ENCODE assay signal across 16 cellular contexts in the genomic region with DNA sequence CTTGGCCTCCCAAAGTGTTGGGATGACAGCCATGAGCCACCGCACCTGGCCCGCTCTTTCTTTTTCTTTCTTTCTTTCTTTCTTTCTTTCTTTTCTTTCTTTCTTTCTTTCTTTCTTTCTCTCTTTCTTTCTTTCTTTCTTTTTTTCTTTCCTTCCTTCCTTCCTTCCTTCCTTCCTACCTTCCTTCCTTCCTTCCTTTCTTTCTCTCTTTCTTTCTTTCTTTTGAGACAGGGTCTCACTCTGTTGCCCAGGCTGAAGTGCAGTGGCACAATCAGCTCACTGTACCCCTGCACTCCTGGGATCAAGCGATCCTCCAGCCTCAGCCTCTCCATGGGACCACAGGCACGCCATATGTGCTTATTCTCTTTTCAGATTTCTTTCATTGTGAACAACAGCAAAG. TPM values are rescaled to one million over a fixed set of nuclear protein-coding genes. Genes with fewer than 3 reads are reported as not detected.
"Had no signal": no experiment of that assay in that cellular context is flagged by ENCODE, and none has a peak within 500 bp of the region (broad histone marks: within the 10 kb centered on the region; RNA-seq: fewer than 3 reads in every experiment).

No MANE protein-coding gene starts in this region.

RNA-seq across cellular contexts. Expression of gene SHD, which starts 7.1 kb away (rescaled TPM):
- total RNA-seq: activated naive CD4-positive, alpha-beta T cell treated with anti-CD3 and anti-CD28 coated beads for 36 hours; activated naive CD4-positive, alpha-beta T cell treated with anti-CD3 and anti-CD28 coated beads, Interleukin-2, amount 50 U/mL, for 72 hours; activated naive CD8-positive, alpha-beta T cell treated with anti-CD3 and anti-CD28 coated beads for 36 hours; activated naive CD8-positive, alpha-beta T cell treated with anti-CD3 and anti-CD28 coated beads, Interleukin-2, amount 10 ng/mL, durations not matched to agents 7 days and 5 days; activated T-cell treated with anti-CD3 and anti-CD28 coated beads, Interleukin-2, amount 50 U/mL, for 4 hours; activated T-cell treated with anti-CD3 and anti-CD28 coated beads, Interleukin-2, amount 50 U/mL, for 72 hours; activated T-helper 1 cell treated with anti-CD3 and anti-CD28 coated beads, Interleukin-12 subunit alpha, Interleukin-12 subunit beta, Interleukin-2, Interleukin-4 antibody, amounts not matched to agents 30 ng/mL and 10 ng/mL and 1 ng/mL, durations not matched to agents 14 hours and 24 hours and 36 hours; activated T-helper 17 cell treated with anti-CD3 and anti-CD28 coated beads, Interleukin-2, amount 50 U/mL, for 72 hours; aorta; ascending aorta; body of pancreas; breast epithelium; bronchial epithelial cell; cardiac septum; chondrocyte had no signal

RNA-seq across cellular contexts. Expression of gene TMIGD2, which starts 16.0 kb away (rescaled TPM):
- total RNA-seq: ascending aorta, astrocyte, body of pancreas, breast epithelium, bronchial epithelial cell, cardiac septum, chondrocyte had no signal

RNA-seq across cellular contexts. Expression of gene FSD1, which starts 18.3 kb away (rescaled TPM):
- total RNA-seq: ascending aorta, body of pancreas had no signal
- polyA plus RNA-seq: aorta had no signal
